Comparison of ENCODE assay signal across 25 cellular contexts in genomic region chr6:121297699-121298098, GRCh38. TPM values are rescaled to one million over a fixed set of nuclear protein-coding genes. Genes with fewer than 3 reads are reported as not detected.
DNase-seq lines count a peak whose midpoint lies in the region.
"Had no signal": no experiment of that assay in that cellular context is flagged by ENCODE, and none has a peak within 500 bp of the region (broad histone marks: within the 10 kb centered on the region; RNA-seq: fewer than 3 reads in every experiment).

No MANE protein-coding gene starts in this region.

- no peaks in the 10 kb centered on the region for H3K4me1 ChIP-seq in adipocyte (ENCODE audit: control insufficient read depth, insufficient read depth, low read length)
- H3K4me1 ChIP-seq: esophagus squamous epithelium, spleen, upper lobe of left lung had no signal

- H3K9ac ChIP-seq in adipocyte (ENCODE audit: low read length): no peak overlapping the region

- DNase-seq in HCEC 1CT: peak; percentile 37
- peak; percentile 90 for DNase-seq in MV-4-11 (lab: John Stamatoyannopoulos, UW)
- peak; percentile 17 for DNase-seq in adipocyte (ENCODE audit: low read depth)
- DNase-seq in iris pigment epithelial cell (ENCODE audit: low read depth): peak; percentile 70
- DNase-seq in cerebellum (ENCODE audit: low spot score): no peak
- DNase-seq in Ammon's horn (ENCODE audit: low spot score): no peak
- no peak for DNase-seq in DMS 273 (lab: John Stamatoyannopoulos, UW; ENCODE audit: unreplicated experiment)
- DNase-seq: activated CD4-positive, alpha-beta T cell treated with anti-CD3 and anti-CD28 coated beads for 36 hours; activated T-cell treated with anti-CD3 and anti-CD28 coated beads for 4 hours; Calu3; central memory CD4-positive, alpha-beta T cell; DND-41; esophagus squamous epithelium; head of caudate nucleus; KG1; NCI-H1092; NCI-H1694 treated with DMSO at 0.1 percent for 48 hours; NCI-H2171 treated with DMSO at 0.1 percent for 48 hours; NCI-H524; NK-92 treated with Interleukin-12 subunit alpha and Interleukin-12 subunit beta, amount 100 ng/mL, for 24 hours; pancreas; right cardiac atrium; spleen; upper lobe of left lung had no signal

- no peaks in the 10 kb centered on the region for H3K27me3 ChIP-seq in adipocyte (replicated peaks; ENCODE audit: control insufficient read depth, insufficient read depth, low read length)
- H3K27me3 ChIP-seq: esophagus squamous epithelium, pancreas, spleen, upper lobe of left lung had no signal

- H3K4me3 ChIP-seq in adipocyte (ENCODE audit: low read length): no peak overlapping the region
- H3K4me3 ChIP-seq: esophagus squamous epithelium, lung, pancreas, spleen, upper lobe of left lung had no signal

- H3K36me3 ChIP-seq in adipocyte (ENCODE audit: control insufficient read depth, insufficient read depth, low read length, severe bottlenecking): no peaks in the 10 kb centered on the region
- H3K36me3 ChIP-seq: pancreas, upper lobe of left lung had no signal

- no peaks in the 10 kb centered on the region for H3K9me3 ChIP-seq in adipocyte (ENCODE audit: control insufficient read depth, low read length)
- H3K9me3 ChIP-seq: esophagus squamous epithelium, pancreas, upper lobe of left lung had no signal

RNA-seq across cellular contexts. Expression of gene TBC1D32, which starts 36.6 kb away (rescaled TPM):
- total RNA-seq in cerebellum: 44.4 TPM

Comparison
In these comparisons a context has a peak if more than half of its experiments do, and no peak if none do; other contexts are left out.
1. DNase-seq: peak in HCEC 1CT (single experiment), MV-4-11 (single experiment), adipocyte (single experiment) and iris pigment epithelial cell (single experiment); none in cerebellum (single experiment), Ammon's horn (single experiment) and DMS 273 (single experiment).